Comparison of ENCODE assay signal across 8 cellular contexts in genomic region chr19:3178377-3178972, GRCh38. TPM values are rescaled to one million over a fixed set of nuclear protein-coding genes. Genes with fewer than 3 reads are reported as not detected.
DNase-seq lines count a peak whose midpoint lies in the region; ATAC-seq and TF ChIP-seq lines count a peak whose summit lies in the region.

S1PR4 (plus strand) TSS chr19:3178769; CDS start chr19:3178793, 24 bp downstream.

- peak within 1 kb of the TSS; percentile 74 for H3K4me3 ChIP-seq in GM12864 (ENCODE audit: low read depth, low read length)
- peak within 1 kb of the TSS; percentile 14 to 41 (median 21) for H3K4me3 ChIP-seq in right lobe of liver
- peak within 1 kb of the TSS in 3 of 4 donors; percentile 38 to 50 (median 48) for H3K4me3 ChIP-seq in upper lobe of left lung

- H3K27ac ChIP-seq in right lobe of liver: peak within 1 kb of the TSS; percentile 56 to 77 (median 63)
- H3K27ac ChIP-seq in upper lobe of left lung: peak within 1 kb of the TSS; percentile 88 to 97 (median 92)

- no peaks in the 10 kb centered on the region for H3K27me3 ChIP-seq in right lobe of liver
- no peaks in the 10 kb centered on the region for H3K27me3 ChIP-seq in upper lobe of left lung

- ATAC-seq in right lobe of liver: peak; percentile 39 to 61 (median 57)
- ATAC-seq in upper lobe of left lung (ENCODE audit: low FRiP score in 2 of 2): peak; percentile 9 to 37
- no peak for ATAC-seq in GM21390 (IDR thresholded peaks at IDR 0.05; ENCODE audit: unreplicated experiment)
- no peak for ATAC-seq in GM21737 (IDR thresholded peaks at IDR 0.05; ENCODE audit: unreplicated experiment)

- intact Hi-C loops in right lobe of liver (cut with DNase I): no loop called here

- WGBS in right lobe of liver (ENCODE audit: insufficient coverage, low coverage, low lambda C conversion rate, missing lambda C conversion rate): 70% methylated on average over 2 of the region's 42 CpGs
- 19 to 39% methylated on average over 18 to 23 of the region's 42 CpGs for WGBS in upper lobe of left lung, 2 donors

- no peaks in the 10 kb centered on the region for H3K9me3 ChIP-seq in right lobe of liver
- no peaks in the 10 kb centered on the region for H3K9me3 ChIP-seq in upper lobe of left lung

- H3K36me3 ChIP-seq in right lobe of liver (no peaks in the 10 kb centered on the region), upper lobe of left lung (no peaks in the 10 kb centered on the region)

- TF ChIP-seq POLR2A in right lobe of liver (IDR thresholded peaks at IDR 0.05) (peak; percentile 33), upper lobe of left lung (IDR thresholded peaks at IDR 0.05) (peak in 1 of 4 donors; percentile 74)

- TF ChIP-seq EP300 in upper lobe of left lung (IDR thresholded peaks at IDR 0.05): no peak

- TF ChIP-seq CTCF in GM12864 (IDR thresholded peaks at IDR 0.05; ENCODE audit: low read depth, low read length, missing control alignments): no peak
- TF ChIP-seq CTCF in right lobe of liver (IDR thresholded peaks at IDR 0.05): no peak
- TF ChIP-seq CTCF in upper lobe of left lung (IDR thresholded peaks at IDR 0.05): peak in 4 of 6 experiments; percentile 22 to 46 (median 35)

- no peaks in the 10 kb centered on the region for H3K4me1 ChIP-seq in right lobe of liver
- peaks cover 24 to 29% (median 26%) of the 10 kb centered on the region in 4 donors for H3K4me1 ChIP-seq in upper lobe of left lung

- DNase-seq in GM12864 (ENCODE audit: low read depth): no peak
- peak; percentile 26 for DNase-seq in KG1 (lab: John Stamatoyannopoulos, UW)
- DNase-seq in activated T-cell treated with anti-CD3 and anti-CD28 coated beads, Interleukin-2, amount 50 U/mL, for 1 hour: peak; percentile 76
- DNase-seq in right lobe of liver: peak; percentile 38 to 63 (median 53)
- DNase-seq in upper lobe of left lung: peak in 1 of 2 donors; percentile 54
- DNase-seq in DMS 273 (lab: John Stamatoyannopoulos, UW; ENCODE audit: unreplicated experiment): no peak

RNA-seq across cellular contexts. Expression of gene S1PR4, which starts in this region (rescaled TPM):
- 1 to 10 TPM in 3 of 6 experiments, under 1 TPM in 3; 0.53 to 2.2 (median 0.97) TPM for total RNA-seq in right lobe of liver
- 10 to 100 TPM; 19.1 to 41.6 (median 33.7) TPM for total RNA-seq in upper lobe of left lung

Comparison
In these comparisons a context has a peak if more than half of its experiments do, and no peak if none do; other contexts are left out.
1. RNA of gene S1PR4 (total RNA-seq): 19.1 to 41.6 TPM in upper lobe of left lung; 0.53 to 2.2 TPM in right lobe of liver; every median in the first group is over 4 times any median in the second.
2. DNase-seq: peak in KG1 (single experiment), activated T-cell treated with anti-CD3 and anti-CD28 coated beads, Interleukin-2, amount 50 U/mL, for 1 hour (single experiment) and right lobe of liver (3 of 3); none in GM12864 (single experiment) and DMS 273 (single experiment).
3. H3K4me3 ChIP-seq: peak in every context shown above with its lines; median percentile 74 in GM12864; 48 in upper lobe of left lung; 21 in right lobe of liver.
4. CTCF ChIP-seq: peak in upper lobe of left lung (4 of 6); none in GM12864 (single experiment) and right lobe of liver (0 of 4).
5. ATAC-seq: peak in right lobe of liver (4 of 4) and upper lobe of left lung (2 of 2); none in GM21390 (single experiment) and GM21737 (single experiment).